Comparison of ENCODE assay signal across 8 cellular contexts in the genomic region with DNA sequence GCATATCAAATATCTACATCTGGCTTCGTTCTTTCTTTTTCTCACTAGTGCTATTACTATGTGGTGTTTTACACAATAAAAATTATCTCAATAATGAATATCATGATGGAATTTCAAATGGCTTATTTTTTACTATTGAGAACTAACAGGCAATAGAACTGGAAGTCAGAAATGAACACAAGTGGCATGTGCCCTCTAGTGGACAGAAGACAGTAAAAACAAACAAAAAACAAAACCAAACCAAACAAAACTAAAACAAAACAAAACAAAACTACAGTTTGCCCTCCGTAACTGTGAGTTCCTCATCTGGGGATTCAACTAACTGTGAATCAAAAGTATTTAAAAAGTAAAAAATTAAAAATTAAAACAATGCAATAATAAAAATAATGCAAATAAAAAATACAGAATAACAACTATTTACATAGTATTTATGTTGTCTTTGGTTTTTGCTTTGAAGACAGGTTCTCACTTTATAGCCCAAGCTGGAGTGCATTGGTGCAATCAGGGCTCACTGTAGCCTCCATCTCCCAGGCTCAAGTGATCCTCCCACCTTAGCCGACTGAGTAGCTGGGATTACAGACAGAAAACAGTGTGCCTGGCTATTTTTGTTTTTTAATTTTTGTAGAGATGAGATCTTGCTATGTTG.
DNase-seq lines count a peak whose midpoint lies in the region; ATAC-seq and TF ChIP-seq lines count a peak whose summit lies in the region.

No MANE protein-coding gene starts in this region.

- H3K27ac ChIP-seq in KMS-11, result no peak overlapping the region
- H3K27ac ChIP-seq in naive thymus-derived CD4-positive, alpha-beta T cell (ENCODE audit: low read depth, low read length), result no peak overlapping the region

- no peaks in the 10 kb centered on the region for H3K36me3 ChIP-seq in KMS-11 (ENCODE audit: insufficient read depth)
- H3K36me3 ChIP-seq in naive thymus-derived CD4-positive, alpha-beta T cell (ENCODE audit: control insufficient read depth in 2 of 3, insufficient read depth in 3 of 3, low read length in 3 of 3), result no peaks in the 10 kb centered on the region

- no peak overlapping the region for H3K4me3 Mint-ChIP-seq in nephron
- no peak overlapping the region for H3K4me3 Mint-ChIP-seq in naive thymus-derived CD4-positive, alpha-beta T cell
- H3K4me3 Mint-ChIP-seq in T-helper 2 cell treated with Interferon-gamma antibody and Interleukin-4, amounts not matched to agents 5 μg/mL and 100 μg/mL, for 36 hours, result no peak overlapping the region

- ATAC-seq in GM18498 (IDR thresholded peaks at IDR 0.05; ENCODE audit: unreplicated experiment), result peak; percentile 93
- ATAC-seq in GM21786 (IDR thresholded peaks at IDR 0.05; ENCODE audit: unreplicated experiment), result peak; percentile 91
- ATAC-seq in naive thymus-derived CD4-positive, alpha-beta T cell, result no peak

- no peak overlapping the region for H3K27ac Mint-ChIP-seq in nephron
- H3K27ac Mint-ChIP-seq in naive thymus-derived CD4-positive, alpha-beta T cell, result no peak overlapping the region
- no peak overlapping the region for H3K27ac Mint-ChIP-seq in T-helper 2 cell treated with Interferon-gamma antibody and Interleukin-4, amounts not matched to agents 5 μg/mL and 100 μg/mL, for 36 hours

- peaks cover 5% of the 10 kb centered on the region for H3K4me1 ChIP-seq in KMS-11 (ENCODE audit: low read depth, poor library complexity, severe bottlenecking)
- no peaks in the 10 kb centered on the region for H3K4me1 ChIP-seq in naive thymus-derived CD4-positive, alpha-beta T cell (ENCODE audit: control insufficient read depth in 2 of 2, insufficient read depth in 2 of 2, low read length in 2 of 2)

- H3K27me3 ChIP-seq in KMS-11 (ENCODE audit: insufficient read depth, low read depth), result no peaks in the 10 kb centered on the region
- H3K27me3 ChIP-seq in naive thymus-derived CD4-positive, alpha-beta T cell (ENCODE audit: control insufficient read depth in 2 of 2, insufficient read depth in 2 of 2, low read length in 2 of 2), result no peaks in the 10 kb centered on the region

- H3K4me3 ChIP-seq in KMS-11 (IDR thresholded peaks at IDR 0.05; ENCODE audit: insufficient read depth, low read depth, low read length), result no peak overlapping the region
- H3K4me3 ChIP-seq in naive thymus-derived CD4-positive, alpha-beta T cell (ENCODE audit: low read length), result no peak overlapping the region

- intact Hi-C loops in naive thymus-derived CD4-positive, alpha-beta T cell (cut with micrococcal nuclease), result no loop called here

- peak; percentile 89 for TF ChIP-seq CTCF in KMS-11 (conservative IDR thresholded peaks at IDR 0.05; ENCODE audit: low read depth, low read length)
- peak; percentile 63 to 66 (median 65) for TF ChIP-seq CTCF in nephron (IDR thresholded peaks at IDR 0.05; ENCODE audit: unreplicated experiment in 3 of 3)

- H2AFZ ChIP-seq in KMS-11 (ENCODE audit: low read depth), result peak overlapping the region; percentile 57

- DNase-seq in astrocyte of the hippocampus (ENCODE audit: low read depth, low spot score), result peak; percentile 23
- DNase-seq in naive thymus-derived CD4-positive, alpha-beta T cell, result no peak
- DNase-seq in activated CD4-positive, alpha-beta T cell treated with anti-CD3 and anti-CD28 coated beads, Interleukin-2, amount 50 U/mL, for 1 hour, result no peak
- DNase-seq in T-helper 2 cell treated with Interferon-gamma antibody and Interleukin-4, amounts not matched to agents 5 μg/mL and 100 μg/mL, for 36 hours (ENCODE audit: low spot score), result no peak

- H3K79me2 ChIP-seq in KMS-11 (ENCODE audit: insufficient read depth, low read depth), result no peaks in the 10 kb centered on the region

- POLR2A ChIA-PET in naive thymus-derived CD4-positive, alpha-beta T cell (lab: Charles Lee), result no interaction called here

- no peak overlapping the region for H3K9ac ChIP-seq in KMS-11

- no peaks in the 10 kb centered on the region for H3K4me1 Mint-ChIP-seq in nephron
- no peaks in the 10 kb centered on the region for H3K4me1 Mint-ChIP-seq in naive thymus-derived CD4-positive, alpha-beta T cell
- H3K4me1 Mint-ChIP-seq in T-helper 2 cell treated with Interferon-gamma antibody and Interleukin-4, amounts not matched to agents 5 μg/mL and 100 μg/mL, for 36 hours (ENCODE audit: low read depth), result no peaks in the 10 kb centered on the region

- no peaks in the 10 kb centered on the region for H4K20me1 ChIP-seq in KMS-11 (ENCODE audit: insufficient read depth)

- no peaks in the 10 kb centered on the region for H3K27me3 Mint-ChIP-seq in nephron (ENCODE audit: low read depth)
- H3K27me3 Mint-ChIP-seq in naive thymus-derived CD4-positive, alpha-beta T cell, result no peaks in the 10 kb centered on the region
- no peaks in the 10 kb centered on the region for H3K27me3 Mint-ChIP-seq in T-helper 2 cell treated with Interferon-gamma antibody and Interleukin-4, amounts not matched to agents 5 μg/mL and 100 μg/mL, for 36 hours (ENCODE audit: low read depth)

- H3K9me3 Mint-ChIP-seq in nephron, result no peaks in the 10 kb centered on the region
- H3K9me3 Mint-ChIP-seq in naive thymus-derived CD4-positive, alpha-beta T cell, result peaks cover 0 to 11% (median 3%) of the 10 kb centered on the region in 11 donors
- H3K9me3 Mint-ChIP-seq in T-helper 2 cell treated with Interferon-gamma antibody and Interleukin-4, amounts not matched to agents 5 μg/mL and 100 μg/mL, for 36 hours, result no peaks in the 10 kb centered on the region

- H3K9me3 ChIP-seq in naive thymus-derived CD4-positive, alpha-beta T cell (ENCODE audit: control insufficient read depth in 2 of 3, low read length in 3 of 3), result no peaks in the 10 kb centered on the region

- CTCF ChIA-PET in naive thymus-derived CD4-positive, alpha-beta T cell (lab: Charles Lee), result interaction anchor here (1.1 kb wide), 1 partner anchor 28 kb away, joined by 3 read pairs; no protein-coding TSS in a partner anchor

- peak overlapping the region; percentile 11 for H3K4me2 ChIP-seq in KMS-11

- no peaks in the 10 kb centered on the region for H3K36me3 Mint-ChIP-seq in nephron (ENCODE audit: low read depth)
- no peaks in the 10 kb centered on the region for H3K36me3 Mint-ChIP-seq in naive thymus-derived CD4-positive, alpha-beta T cell
- H3K36me3 Mint-ChIP-seq in T-helper 2 cell treated with Interferon-gamma antibody and Interleukin-4, amounts not matched to agents 5 μg/mL and 100 μg/mL, for 36 hours (ENCODE audit: low read depth), result no peaks in the 10 kb centered on the region
